17 cellular contexts compared by ENCODE assay signal in the genomic region with DNA sequence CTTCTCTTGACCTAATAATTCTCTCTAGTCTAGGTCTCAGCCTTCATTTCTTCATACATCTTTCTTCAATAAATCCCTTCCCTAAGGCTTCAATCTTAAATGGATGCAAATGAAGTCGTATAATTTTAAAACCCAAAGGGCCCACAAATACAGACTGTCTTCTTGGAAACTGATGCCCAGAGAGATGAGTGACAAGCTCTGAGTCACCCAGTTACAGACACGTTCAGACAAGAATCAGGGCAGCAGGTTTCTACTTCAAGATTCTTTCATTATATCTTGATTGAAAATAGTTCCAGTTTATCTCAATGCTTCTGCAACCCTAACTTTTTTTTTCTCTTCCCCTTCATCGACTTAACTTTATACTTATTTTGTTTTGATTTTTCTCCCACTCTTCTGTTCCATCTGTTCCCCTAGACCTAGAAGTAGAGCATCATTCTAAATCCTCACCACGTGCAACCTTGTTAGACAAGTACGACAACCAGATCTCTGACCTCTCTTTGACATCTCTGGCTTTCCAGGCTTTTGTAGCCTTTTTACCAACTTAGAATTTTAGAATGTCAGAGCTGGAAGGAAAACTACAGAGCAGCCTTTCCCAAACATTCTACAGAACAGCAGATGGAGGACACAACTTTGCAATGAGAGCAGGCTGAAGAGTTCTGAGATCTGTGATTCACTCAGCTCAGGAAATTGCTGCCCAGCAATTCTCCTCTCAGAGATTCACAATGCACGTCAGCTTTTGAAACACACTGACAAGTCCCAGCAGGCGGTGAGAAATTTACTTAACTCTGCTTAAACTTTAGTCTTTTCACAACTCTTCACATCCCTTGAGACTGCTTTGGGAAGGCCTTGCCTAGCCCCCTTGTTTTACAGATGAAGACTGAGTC. TPM values are rescaled to one million over a fixed set of nuclear protein-coding genes. Genes with fewer than 3 reads are reported as not detected.
A peak's percentile ranks its signal among the peaks of the same experiment; 100 is the strongest.
DNase-seq lines count a peak whose midpoint lies in the region; ATAC-seq, FAIRE-seq and TF ChIP-seq lines count a peak whose summit lies in the region.
"Had no signal": no experiment of that assay in that cellular context is flagged by ENCODE, and none has a peak within 500 bp of the region (broad histone marks: within the 10 kb centered on the region; RNA-seq: fewer than 3 reads in every experiment).

No MANE protein-coding gene starts in this region.

- no peak overlapping the region for H2BK15ac ChIP-seq in mesenchymal stem cell (ENCODE audit: low read depth, poor library complexity, severe bottlenecking)

- H3K4me1 Mint-ChIP-seq in activated CD4-positive, alpha-beta T cell treated with anti-CD3 and anti-CD28 coated beads for 36 hours = peaks cover 12% of the 10 kb centered on the region

- H4K91ac ChIP-seq in mesenchymal stem cell (ENCODE audit: low read length) = no peak overlapping the region

- H3K27ac Mint-ChIP-seq in activated CD4-positive, alpha-beta T cell treated with anti-CD3 and anti-CD28 coated beads for 36 hours = peak overlapping the region; percentile 48

- H3K4ac ChIP-seq in mesenchymal stem cell (ENCODE audit: low read depth in 1 of 2, low read length in 2 of 2) = peak overlapping the region in 1 of 2 experiments; percentile 67

- H3K14ac ChIP-seq in mesenchymal stem cell (ENCODE audit: low read length in 2 of 2) = no peak overlapping the region

- H3K79me2 ChIP-seq in K562 (ENCODE audit: control insufficient read depth, insufficient read depth, low read length) = no peaks in the 10 kb centered on the region

- BruUV-seq in K562 (replicated peaks; lab: Mats Ljungman, UMichigan) = no TSS peak

- no peaks in the 10 kb centered on the region for H3K9me1 ChIP-seq in K562 (ENCODE audit: control insufficient read depth, insufficient read depth, low read length)

- POLR2A ChIA-PET in activated CD4-positive, alpha-beta T cell treated with anti-CD3 and anti-CD28 coated beads for 36 hours (lab: Charles Lee) = no interaction called here
- POLR2A ChIA-PET in K562 (lab: Yijun Ruan, JAX) = interaction anchor here (0.7 to 0.9 kb wide), 2 partner anchors 10 to 228 kb away, joined by 3 read pairs; no protein-coding TSS in a partner anchor

- no peak for TF ChIP-seq CTCF in K562 (IDR thresholded peaks at IDR 0.05 in 2 of 3, conservative IDR thresholded peaks at IDR 0.05 in 1 of 3; ENCODE audit: insufficient read depth in 2 of 3, low read depth in 1 of 3, low read length in 3 of 3)

- no peaks in the 10 kb centered on the region for H3K9me3 Mint-ChIP-seq in activated CD4-positive, alpha-beta T cell treated with anti-CD3 and anti-CD28 coated beads for 36 hours (ENCODE audit: low read depth)

- H2BK12ac ChIP-seq in mesenchymal stem cell (ENCODE audit: low read length in 2 of 2) = no peak overlapping the region

- H3K79me1 ChIP-seq in mesenchymal stem cell (replicated peaks; ENCODE audit: low read length, poor library complexity, severe bottlenecking) = peaks cover 31% of the 10 kb centered on the region

- 26% methylated on average over 7 of the region's 7 CpGs for WGBS in K562 (ENCODE audit: insufficient coverage, low coverage, missing lambda C conversion rate)
- WGBS in mesenchymal stem cell = 62% methylated on average over 7 of the region's 7 CpGs

- no peaks in the 10 kb centered on the region for H3K36me3 ChIP-seq in K562 (ENCODE audit: control insufficient read depth, insufficient read depth, low read length)
- H3K36me3 ChIP-seq in mesenchymal stem cell (ENCODE audit: control insufficient read depth in 1 of 2, insufficient read depth in 2 of 2, low read depth in 1 of 2, low read length in 2 of 2) = peaks cover 0 to 3% of the 10 kb centered on the region in 2 experiments
- H3K36me3 ChIP-seq: SJCRH30, spleen, thoracic aorta had no signal

- TF ChIP-seq RAD21 in K562 (CRISPR knock-in tag; conservative IDR thresholded peaks at IDR 0.05 in 1 of 2, IDR thresholded peaks at IDR 0.05 in 1 of 2) = no peak

- no peaks in the 10 kb centered on the region for H4K20me1 ChIP-seq in K562 (replicated peaks; ENCODE audit: control insufficient read depth, insufficient read depth, low read length)

- H3K27ac ChIP-seq in K562 (ENCODE audit: extremely low read depth, low read depth, low read length) (no peak overlapping the region), mesenchymal stem cell (ENCODE audit: low read length, poor library complexity, severe bottlenecking) (no peak overlapping the region)
- H3K27ac ChIP-seq: KMS-11, SJCRH30, spleen, thoracic aorta, VCaP had no signal

- H3K23ac ChIP-seq in mesenchymal stem cell (ENCODE audit: low read length in 2 of 2) = no peak overlapping the region

- H3K4me3 ChIP-seq in K562 (no peak overlapping the region), mesenchymal stem cell (ENCODE audit: insufficient read depth in 1 of 2, low read depth in 1 of 2, low read length in 2 of 2) (no peak overlapping the region)
- H3K4me3 ChIP-seq: SJCRH30, spleen, thoracic aorta had no signal

- H3K4me2 ChIP-seq in K562 (ENCODE audit: insufficient read depth, low read length) (no peak overlapping the region), mesenchymal stem cell (ENCODE audit: low read length, poor library complexity, severe bottlenecking) (no peak overlapping the region)
- H3K4me2 ChIP-seq: KMS-11 had no signal

- H2AK5ac ChIP-seq in mesenchymal stem cell (ENCODE audit: low read length, severe bottlenecking) = no peak overlapping the region

- H3K9ac ChIP-seq in K562 (ENCODE audit: insufficient read depth in 1 of 2, low read depth in 2 of 2, low read length in 2 of 2) (no peak overlapping the region), mesenchymal stem cell (ENCODE audit: low read length) (peak overlapping the region; percentile 37)
- H3K9ac ChIP-seq: KMS-11 had no signal

- H2BK5ac ChIP-seq in mesenchymal stem cell (ENCODE audit: low read depth, low read length, poor library complexity, severe bottlenecking) = no peak overlapping the region

- intact Hi-C loops in activated CD4-positive, alpha-beta T cell treated with anti-CD3 and anti-CD28 coated beads for 36 hours (cut with DNase I, micrococcal nuclease) = no loop called here
- intact Hi-C loops in K562 (cut with micrococcal nuclease) = no loop called here

- peak; percentile 89 for ATAC-seq in activated CD4-positive, alpha-beta T cell treated with anti-CD3 and anti-CD28 coated beads for 36 hours
- ATAC-seq in K562 (no peak), GM21529 (IDR thresholded peaks at IDR 0.05; ENCODE audit: unreplicated experiment) (no peak)

- H3K18ac ChIP-seq in mesenchymal stem cell (ENCODE audit: low read depth in 1 of 2, low read length in 2 of 2) = peak overlapping the region in 1 of 2 experiments; percentile 26

- H3K27me3 ChIP-seq in K562 (ENCODE audit: control insufficient read depth in 2 of 2, insufficient read depth in 2 of 2, low read length in 2 of 2) (no peaks in the 10 kb centered on the region), mesenchymal stem cell (ENCODE audit: control insufficient read depth in 1 of 2, insufficient read depth in 1 of 2, low read length in 2 of 2) (no peaks in the 10 kb centered on the region)
- H3K27me3 ChIP-seq: SJCRH30, spleen had no signal

- no peak for DNase-seq in activated CD4-positive, alpha-beta T cell treated with anti-CD3 and anti-CD28 coated beads for 36 hours
- no peak for DNase-seq in activated CD4-positive, alpha-beta T cell treated with anti-CD3 and anti-CD28 coated beads, Interleukin-2, amount 50 U/mL, for 48 hours
- DNase-seq in HT-29 (ENCODE audit: low spot score) (peak; percentile 24), K562 (ENCODE audit: extremely low read depth in 1 of 4, low spot score in 3 of 4) (no peak), mesenchymal stem cell (peak; percentile 61), NCI-H69 (lab: John Stamatoyannopoulos, UW) (no peak), putamen (ENCODE audit: low spot score) (no peak)
- DNase-seq: Calu3, caudate nucleus, NCI-H2029, SJCRH30, spleen had no signal

- H3K27me3 Mint-ChIP-seq in activated CD4-positive, alpha-beta T cell treated with anti-CD3 and anti-CD28 coated beads for 36 hours = no peaks in the 10 kb centered on the region

- no peak overlapping the region for H4K8ac ChIP-seq in mesenchymal stem cell (ENCODE audit: low read length)

- in situ Hi-C loops in K562 (cut with MboI) = no loop called here

- H2BK120ac ChIP-seq in mesenchymal stem cell (ENCODE audit: low read depth, low read length) = no peak overlapping the region

- H3K4me3 Mint-ChIP-seq in activated CD4-positive, alpha-beta T cell treated with anti-CD3 and anti-CD28 coated beads for 36 hours = no peak overlapping the region

- H3K9me3 ChIP-seq in K562 (replicated peaks; ENCODE audit: control insufficient read depth, insufficient read depth, low read depth, low read length) = no peaks in the 10 kb centered on the region
- no peaks in the 10 kb centered on the region for H3K9me3 ChIP-seq in mesenchymal stem cell (ENCODE audit: control insufficient read depth, low read length)
- H3K9me3 ChIP-seq: SJCRH30, spleen, thoracic aorta had no signal

- no peaks in the 10 kb centered on the region for H3K36me3 Mint-ChIP-seq in activated CD4-positive, alpha-beta T cell treated with anti-CD3 and anti-CD28 coated beads for 36 hours (ENCODE audit: low read depth)

- H3K4me1 ChIP-seq in K562 (replicated peaks in 1 of 2; ENCODE audit: control insufficient read depth in 2 of 2, insufficient read depth in 2 of 2, low read length in 2 of 2) (peaks cover 0 to 6% of the 10 kb centered on the region in 2 experiments; a peak in 2 of 5 replicates), mesenchymal stem cell (ENCODE audit: control insufficient read depth, insufficient read depth, low read depth, low read length) (no peaks in the 10 kb centered on the region)
- H3K4me1 ChIP-seq: spleen had no signal

- CTCF ChIA-PET in activated CD4-positive, alpha-beta T cell treated with anti-CD3 and anti-CD28 coated beads for 36 hours (lab: Charles Lee) = interaction anchor here (1.0 to 2.9 kb wide), 4 partner anchors 9 to 224 kb away, joined by 3 to 15 read pairs (median 6); no protein-coding TSS in a partner anchor
- CTCF ChIA-PET in K562 (lab: Yijun Ruan, JAX; ENCODE audit: low intra/inter-chr PET ratio) = no interaction called here

- no peak for TF ChIP-seq POLR2A in K562 (conservative IDR thresholded peaks at IDR 0.05)

- no peak for FAIRE-seq in K562 (lab: Jason Lieb, UNC)
- FAIRE-seq: endothelial cell of umbilical vein had no signal

- TF ChIP-seq EP300 in K562 (IDR thresholded peaks at IDR 0.05; ENCODE audit: low read length) = no peak

- H2AFZ ChIP-seq in K562 (ENCODE audit: low read depth, low read length) (no peak overlapping the region), mesenchymal stem cell (ENCODE audit: low read depth, low read length) (no peak overlapping the region)

RNA-seq across cellular contexts. Expression of gene NCEH1, which starts 25.3 kb away (rescaled TPM):
- 1 to 10 TPM; 4.9 to 6.3 TPM for total RNA-seq in activated CD4-positive, alpha-beta T cell treated with anti-CD3 and anti-CD28 coated beads for 36 hours
- total RNA-seq in HT-29 (2014; rRNA removed; shearing (Covaris generic)) = 11.5 and 11.9 TPM in 2 replicates
- 3.5 and 4.7 TPM in 2 replicates for total RNA-seq in K562 (2011; cell fraction: chromatin; rRNA removed; ENCODE audit: low replicate concordance)
- total RNA-seq in K562 (2011; cell fraction: nucleolus; rRNA removed) = 7.6 and 9.3 TPM in 2 replicates
- 4.1 and 6.2 TPM in 2 replicates for total RNA-seq in K562 (2011; cell fraction: nucleoplasm; rRNA removed)
- 1.4 and 1.6 TPM in 2 replicates for total RNA-seq in K562 (2014; rRNA removed)
- 2.8 and 4.0 TPM in 2 replicates for total RNA-seq in K562 (2014; rRNA removed; fragmentation: Illumina TruSeq; extraction: Trizol)
- 2.9 and 3.1 TPM in 2 replicates for total RNA-seq in K562 (2015; rRNA removed; fragmentation: Illumina TruSeq; extraction: Trizol)
- 5.0 and 5.2 TPM in 2 replicates for total RNA-seq in K562 (2021)
- 2.5 and 3.1 TPM in 2 replicates for polyA plus RNA-seq in K562 (2011; rRNA removed)
- 1.5 and 1.8 TPM in 2 replicates for polyA plus RNA-seq in K562 (2011; cell fraction: cytosol; rRNA removed)
- 1.7 and 2.6 TPM in 2 replicates for polyA plus RNA-seq in K562 (2011; cell fraction: nucleus; rRNA removed)
- polyA plus RNA-seq in K562 (2012) = 2.8 and 3.6 TPM in 2 replicates
- 3.3 and 3.9 TPM in 2 replicates for polyA plus RNA-seq in K562 (2014; fragmentation: Illumina TruSeq; extraction: Trizol)
- 1 to 10 TPM; 1.3 to 3.0 TPM for polyA plus RNA-seq in K562 (2014; fragmentation: Nextera tagmentation; extraction: Ambion mirVana)
- polyA plus RNA-seq in K562 (2014; rRNA removed) = 1.8 and 2.8 TPM in 2 replicates
- 4.3 and 4.9 TPM in 2 replicates for polyA minus RNA-seq in K562 (2011; rRNA and poly(A)+ RNA removed)
- 2.5 and 2.7 TPM in 2 replicates for polyA minus RNA-seq in K562 (2011; cell fraction: cytosol; rRNA and poly(A)+ RNA removed)
- 5.5 and 7.8 TPM in 2 replicates for polyA minus RNA-seq in K562 (2011; cell fraction: nucleus; rRNA and poly(A)+ RNA removed)
- polyA plus RNA-seq in mesenchymal stem cell (2013, experiment 1 of 2) = 13.5 TPM
- 13.3 TPM for polyA plus RNA-seq in mesenchymal stem cell (2013, experiment 2 of 2)

Comparison
In these comparisons a context has a peak if more than half of its experiments do, and no peak if none do; other contexts are left out.
1. DNase-seq: peak in HT-29 (single experiment) and mesenchymal stem cell (single experiment); none in activated CD4-positive, alpha-beta T cell treated with anti-CD3 and anti-CD28 coated beads for 36 hours (single experiment), activated CD4-positive, alpha-beta T cell treated with anti-CD3 and anti-CD28 coated beads, Interleukin-2, amount 50 U/mL, for 48 hours (0 of 2), K562 (0 of 4), NCI-H69 (single experiment) and putamen (single experiment).